Comparison of ENCODE assay signal across 1 cellular context in the genomic region with DNA sequence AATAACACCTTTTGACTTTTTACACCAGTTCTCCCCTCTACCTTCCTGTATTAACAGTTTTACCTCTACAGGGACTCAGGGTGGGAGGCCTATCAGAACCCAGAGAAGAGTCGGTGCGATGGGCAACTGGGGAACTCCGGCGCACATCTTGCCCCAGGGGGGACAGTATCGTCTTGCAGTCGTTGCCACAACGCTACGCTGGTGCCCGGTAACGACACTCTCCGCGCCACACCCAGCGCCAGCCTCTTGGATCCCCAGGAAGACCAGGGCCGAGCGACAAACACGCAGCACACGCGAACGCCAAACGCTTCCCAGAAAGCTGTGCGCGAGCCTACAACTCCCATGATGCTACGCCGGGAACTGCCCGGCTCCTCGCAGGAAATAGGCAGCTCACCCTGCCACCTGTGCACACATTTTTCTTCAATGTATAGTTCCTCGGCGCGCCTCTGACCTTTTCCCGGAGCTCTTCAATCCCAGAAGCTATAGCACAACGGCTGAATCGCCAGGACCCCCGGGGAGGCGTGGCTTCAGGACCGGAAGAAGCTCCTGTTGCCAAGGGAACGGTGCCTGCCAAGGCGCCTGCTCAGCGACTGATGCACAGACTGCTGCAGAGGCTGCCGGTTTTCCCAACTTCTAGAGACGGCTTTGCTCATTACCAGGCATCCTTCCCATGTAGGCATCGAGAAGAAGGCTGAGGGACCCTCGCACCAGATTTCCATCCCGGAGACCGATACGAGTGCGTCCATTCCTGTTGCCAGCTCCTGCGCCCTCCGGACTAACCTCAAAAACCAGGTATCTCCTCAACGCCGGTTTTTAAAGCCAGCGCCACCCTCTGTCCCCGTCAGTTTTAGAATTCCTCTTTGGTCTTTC.
TF ChIP-seq lines count a peak whose summit lies in the region.

A gene with protein sequence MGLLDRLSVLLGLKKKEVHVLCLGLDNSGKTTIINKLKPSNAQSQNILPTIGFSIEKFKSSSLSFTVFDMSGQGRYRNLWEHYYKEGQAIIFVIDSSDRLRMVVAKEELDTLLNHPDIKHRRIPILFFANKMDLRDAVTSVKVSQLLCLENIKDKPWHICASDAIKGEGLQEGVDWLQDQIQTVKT (plus strand): TSS at position 573 of the 870 bp plus-strand sequence. CDS start 3,350 bp downstream, outside the sequence.

TF ChIP-seq in A549, 52 proteins besides CTCF, POLR2A, EP300 and RAD21 (continued from another document):
- TF ChIP-seq PHF8 (IDR thresholded peaks at IDR 0.05; ENCODE audit: borderline replicate concordance, low read depth): peak; percentile 79
- no peak for TF ChIP-seq HEYL (CRISPR knock-in tag; IDR thresholded peaks at IDR 0.05)
- no peak for TF ChIP-seq BHLHE40 (IDR thresholded peaks at IDR 0.05; ENCODE audit: low read depth, low read length)
- TF ChIP-seq RNF2 (IDR thresholded peaks at IDR 0.05; ENCODE audit: borderline replicate concordance, low read depth): no peak
- no peak for TF ChIP-seq NPAS2 (CRISPR knock-in tag; IDR thresholded peaks at IDR 0.05; ENCODE audit: borderline replicate concordance)
- no peak for TF ChIP-seq GATA3 (IDR thresholded peaks at IDR 0.05; ENCODE audit: borderline replicate concordance)
- no peak for TF ChIP-seq CEBPB (IDR thresholded peaks at IDR 0.05)
- no peak for TF ChIP-seq FOXS1 (CRISPR knock-in tag; IDR thresholded peaks at IDR 0.05)
- TF ChIP-seq, protein P1, sequence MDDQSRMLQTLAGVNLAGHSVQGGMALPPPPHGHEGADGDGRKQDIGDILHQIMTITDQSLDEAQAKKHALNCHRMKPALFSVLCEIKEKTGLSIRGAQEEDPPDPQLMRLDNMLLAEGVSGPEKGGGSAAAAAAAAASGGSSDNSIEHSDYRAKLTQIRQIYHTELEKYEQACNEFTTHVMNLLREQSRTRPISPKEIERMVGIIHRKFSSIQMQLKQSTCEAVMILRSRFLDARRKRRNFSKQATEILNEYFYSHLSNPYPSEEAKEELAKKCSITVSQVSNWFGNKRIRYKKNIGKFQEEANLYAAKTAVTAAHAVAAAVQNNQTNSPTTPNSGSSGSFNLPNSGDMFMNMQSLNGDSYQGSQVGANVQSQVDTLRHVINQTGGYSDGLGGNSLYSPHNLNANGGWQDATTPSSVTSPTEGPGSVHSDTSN (IDR thresholded peaks at IDR 0.05): 0 out of 2 replicates have a peak, but pooled peaks have one; percentile 26
- TF ChIP-seq, protein P2, sequence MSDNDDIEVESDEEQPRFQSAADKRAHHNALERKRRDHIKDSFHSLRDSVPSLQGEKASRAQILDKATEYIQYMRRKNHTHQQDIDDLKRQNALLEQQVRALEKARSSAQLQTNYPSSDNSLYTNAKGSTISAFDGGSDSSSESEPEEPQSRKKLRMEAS (IDR thresholded peaks at IDR 0.05): peak; percentile 80; the same call in 1 of the 2 replicates
- no peak for TF ChIP-seq RARB (CRISPR knock-in tag; IDR thresholded peaks at IDR 0.05)
- no peak for TF ChIP-seq RCOR1 (IDR thresholded peaks at IDR 0.05; ENCODE audit: low read depth, low read length)
- TF ChIP-seq EHF (CRISPR knock-in tag; IDR thresholded peaks at IDR 0.05): no peak
- TF ChIP-seq JUN (IDR thresholded peaks at IDR 0.05): peak in 1 of 2 experiments; percentile 74; a peak in 2 of 5 replicates
